ENCODE assay signal across 2 cellular contexts in genomic region chr7:42886129-42886528, GRCh38.
A peak's percentile ranks its signal among the peaks of the same experiment; 100 is the strongest.
TF ChIP-seq lines count a peak whose summit lies in the region.

No MANE protein-coding gene starts in this region.

TF ChIP-seq in HEK293, 187 proteins besides CTCF, POLR2A, EP300 and RAD21:
- TF ChIP-seq ZFHX2 (tag by site-specific recombination; conservative IDR thresholded peaks at IDR 0.05) (no peak), ZNF404 (tag by site-specific recombination; IDR thresholded peaks at IDR 0.05) (no peak), ZFP41 (tag by site-specific recombination; IDR thresholded peaks at IDR 0.05; ENCODE audit: borderline replicate concordance) (no peak), ZNF654 (tag by site-specific recombination; IDR thresholded peaks at IDR 0.05; ENCODE audit: low read depth) (peak; percentile 33), REPIN1 (tag by site-specific recombination; IDR thresholded peaks at IDR 0.05; ENCODE audit: low read depth) (no peak)

TF ChIP-seq in HepG2, 621 proteins besides CTCF, POLR2A, EP300 and RAD21:
- TF ChIP-seq ARID4A (CRISPR knock-in tag; IDR thresholded peaks at IDR 0.05; ENCODE audit: borderline replicate concordance) (no peak), MXD1 (CRISPR knock-in tag; IDR thresholded peaks at IDR 0.05) (no peak)
TF ChIP-seq in HepG2: peak in this region for 0.
